In genomic region chr9:129139993-129140396, GRCh38 we compare ENCODE assay signal across 8 cellular contexts. TPM values are rescaled to one million over a fixed set of nuclear protein-coding genes. Genes with fewer than 3 reads are reported as not detected.
DNase-seq lines count a peak whose midpoint lies in the region; ATAC-seq and TF ChIP-seq lines count a peak whose summit lies in the region.

No MANE protein-coding gene starts in this region.

- peaks cover 19% of the 10 kb centered on the region for H3K79me2 ChIP-seq in fibroblast of lung (ENCODE audit: control insufficient read depth, insufficient read depth, low read length)

- ATAC-seq in GM21447 (IDR thresholded peaks at IDR 0.05; ENCODE audit: unreplicated experiment), result peak; percentile 63
- peak; percentile 90 for ATAC-seq in naive thymus-derived CD4-positive, alpha-beta T cell
- ATAC-seq in stimulated activated naive B cell treated with anti-CD40 and anti-IgM and Interleukin-4, amounts not matched to agents 10 μg/mL and 1 μg/mL and 100 μg/mL, for 72 hours (replicated peaks), result peak; percentile 85 to 86

- H3K36me3 ChIP-seq in Peyer's patch, result peaks cover 0 to 46% (median 0%) of the 10 kb centered on the region in 3 donors
- H3K36me3 ChIP-seq in fibroblast of lung (ENCODE audit: control insufficient read depth, insufficient read depth, low read length), result peaks cover 14% of the 10 kb centered on the region
- peaks cover 0 to 48% (median 5%) of the 10 kb centered on the region in 3 experiments for H3K36me3 ChIP-seq in naive thymus-derived CD4-positive, alpha-beta T cell (ENCODE audit: control insufficient read depth in 2 of 3, insufficient read depth in 3 of 3, low read length in 3 of 3)

- H3K9me3 ChIP-seq in Peyer's patch (no peaks in the 10 kb centered on the region), fibroblast of lung (ENCODE audit: control insufficient read depth, insufficient read depth, low read depth, low read length) (no peaks in the 10 kb centered on the region)
- H3K9me3 ChIP-seq in naive thymus-derived CD4-positive, alpha-beta T cell (ENCODE audit: control insufficient read depth in 2 of 3, low read length in 3 of 3), result no peaks in the 10 kb centered on the region

- no peak overlapping the region for H2AFZ ChIP-seq in fibroblast of lung (ENCODE audit: low read length)

- H3K4me3 ChIP-seq in Peyer's patch (peak overlapping the region; percentile 22 to 50 (median 42)), fibroblast of lung (replicated peaks in 1 of 4; ENCODE audit: control extremely low read depth in 1 of 4, insufficient read depth in 1 of 4, low read depth in 3 of 4, low read length in 4 of 4) (peak overlapping the region; percentile 31 to 69 (median 58))
- peak overlapping the region; percentile 64 for H3K4me3 ChIP-seq in naive thymus-derived CD4-positive, alpha-beta T cell (ENCODE audit: low read length)

- TF ChIP-seq CTCF in Peyer's patch (IDR thresholded peaks at IDR 0.05) (no peak), fibroblast of lung (conservative IDR thresholded peaks at IDR 0.05 in 1 of 2, IDR thresholded peaks at IDR 0.05 in 1 of 2; ENCODE audit: low read depth in 1 of 2, low read length in 2 of 2) (no peak)

- peak in 1 of 2 donors; percentile 44 for TF ChIP-seq POLR2A in Peyer's patch (IDR thresholded peaks at IDR 0.05)

- H3K9me3 Mint-ChIP-seq in activated T-helper 1 cell treated with anti-CD3 and anti-CD28 coated beads, Interleukin-12 subunit alpha, Interleukin-12 subunit beta, Interleukin-2, Interleukin-4 antibody, amounts not matched to agents 30 ng/mL and 10 ng/mL and 1 ng/mL, durations not matched to agents 14 hours and 24 hours and 36 hours, result no peaks in the 10 kb centered on the region
- no peaks in the 10 kb centered on the region for H3K9me3 Mint-ChIP-seq in naive thymus-derived CD4-positive, alpha-beta T cell
- H3K9me3 Mint-ChIP-seq in stimulated activated naive B cell treated with anti-CD40 and anti-IgM and Interleukin-4, amounts not matched to agents 10 μg/mL and 1 μg/mL and 100 μg/mL, for 72 hours, result no peaks in the 10 kb centered on the region

- intact Hi-C loops in activated T-helper 1 cell treated with anti-CD3 and anti-CD28 coated beads, Interleukin-12 subunit alpha, Interleukin-12 subunit beta, Interleukin-2, Interleukin-4 antibody, amounts not matched to agents 30 ng/mL and 10 ng/mL and 1 ng/mL, durations not matched to agents 14 hours and 24 hours and 36 hours (cut with micrococcal nuclease), result loop anchor here (1.0 to 5.0 kb wide), 12 partner anchors 9 to 662 kb away; partner anchors contain the start of genes PTPA and TOR1B
- intact Hi-C loops in naive thymus-derived CD4-positive, alpha-beta T cell (cut with micrococcal nuclease), result loop anchor here (1.0 to 5.0 kb wide), 13 partner anchors 34 to 1097 kb away; no protein-coding TSS in a partner anchor

- H3K27ac ChIP-seq in Peyer's patch (peak overlapping the region; percentile 86 to 100 (median 97)), fibroblast of lung (ENCODE audit: insufficient read depth, low read length) (peak overlapping the region; percentile 100)
- peak overlapping the region; percentile 92 for H3K27ac ChIP-seq in naive thymus-derived CD4-positive, alpha-beta T cell (ENCODE audit: low read depth, low read length)

- H3K27me3 ChIP-seq in Peyer's patch (no peaks in the 10 kb centered on the region), fibroblast of lung (ENCODE audit: control insufficient read depth, insufficient read depth, low read length) (no peaks in the 10 kb centered on the region)
- no peaks in the 10 kb centered on the region for H3K27me3 ChIP-seq in naive thymus-derived CD4-positive, alpha-beta T cell (ENCODE audit: control insufficient read depth in 2 of 2, insufficient read depth in 2 of 2, low read length in 2 of 2)

- peaks cover 7 to 68% (median 35%) of the 10 kb centered on the region in 4 donors for H3K4me1 ChIP-seq in Peyer's patch
- peaks cover 53% of the 10 kb centered on the region for H3K4me1 ChIP-seq in fibroblast of lung (ENCODE audit: control insufficient read depth, extremely low read depth, insufficient read depth, low read length)
- peaks cover 24 to 35% of the 10 kb centered on the region in 2 donors for H3K4me1 ChIP-seq in naive thymus-derived CD4-positive, alpha-beta T cell (ENCODE audit: control insufficient read depth in 2 of 2, insufficient read depth in 2 of 2, low read length in 2 of 2)

- CTCF ChIA-PET in naive thymus-derived CD4-positive, alpha-beta T cell (lab: Charles Lee), result interaction anchor here (0.6 to 5.6 kb wide), 14 partner anchors 9 to 882 kb away, joined by 3 to 80 read pairs (median 7); partner anchors contain the start of genes C9orf50 and NTMT1

- no peaks in the 10 kb centered on the region for H4K20me1 ChIP-seq in fibroblast of lung (ENCODE audit: control insufficient read depth, extremely low read depth, insufficient read depth, low read length)

- peak overlapping the region; percentile 82 for H3K4me3 Mint-ChIP-seq in activated T-helper 1 cell treated with anti-CD3 and anti-CD28 coated beads, Interleukin-12 subunit alpha, Interleukin-12 subunit beta, Interleukin-2, Interleukin-4 antibody, amounts not matched to agents 30 ng/mL and 10 ng/mL and 1 ng/mL, durations not matched to agents 14 hours and 24 hours and 36 hours
- peak overlapping the region; percentile 85 to 96 (median 90) for H3K4me3 Mint-ChIP-seq in naive thymus-derived CD4-positive, alpha-beta T cell
- peak overlapping the region; percentile 77 to 80 for H3K4me3 Mint-ChIP-seq in stimulated activated naive B cell treated with anti-CD40 and anti-IgM and Interleukin-4, amounts not matched to agents 10 μg/mL and 1 μg/mL and 100 μg/mL, for 72 hours

- peak overlapping the region; percentile 92 for H3K27ac Mint-ChIP-seq in activated T-helper 1 cell treated with anti-CD3 and anti-CD28 coated beads, Interleukin-12 subunit alpha, Interleukin-12 subunit beta, Interleukin-2, Interleukin-4 antibody, amounts not matched to agents 30 ng/mL and 10 ng/mL and 1 ng/mL, durations not matched to agents 14 hours and 24 hours and 36 hours
- peak overlapping the region; percentile 88 to 99 (median 94) for H3K27ac Mint-ChIP-seq in naive thymus-derived CD4-positive, alpha-beta T cell
- H3K27ac Mint-ChIP-seq in stimulated activated naive B cell treated with anti-CD40 and anti-IgM and Interleukin-4, amounts not matched to agents 10 μg/mL and 1 μg/mL and 100 μg/mL, for 72 hours, result peak overlapping the region; percentile 99

- POLR2A ChIA-PET in naive thymus-derived CD4-positive, alpha-beta T cell (lab: Charles Lee), result interaction anchor here (0.7 to 3.9 kb wide), 18 partner anchors 8 to 598 kb away, joined by 3 to 35 read pairs (median 6); partner anchors contain the start of genes C9orf50, DOLPP1, IER5L and NTMT1

- H3K9ac ChIP-seq in fibroblast of lung (ENCODE audit: insufficient read depth, low read length), result peak overlapping the region; percentile 95

- H3K4me1 Mint-ChIP-seq in activated T-helper 1 cell treated with anti-CD3 and anti-CD28 coated beads, Interleukin-12 subunit alpha, Interleukin-12 subunit beta, Interleukin-2, Interleukin-4 antibody, amounts not matched to agents 30 ng/mL and 10 ng/mL and 1 ng/mL, durations not matched to agents 14 hours and 24 hours and 36 hours (ENCODE audit: low read depth), result peaks cover 32% of the 10 kb centered on the region
- peaks cover 11 to 45% (median 29%) of the 10 kb centered on the region in 7 donors for H3K4me1 Mint-ChIP-seq in naive thymus-derived CD4-positive, alpha-beta T cell
- H3K4me1 Mint-ChIP-seq in stimulated activated naive B cell treated with anti-CD40 and anti-IgM and Interleukin-4, amounts not matched to agents 10 μg/mL and 1 μg/mL and 100 μg/mL, for 72 hours, result peaks cover 41 to 54% of the 10 kb centered on the region in 2 donors

- peak overlapping the region; percentile 93 for H3K4me2 ChIP-seq in fibroblast of lung (ENCODE audit: extremely low read depth, insufficient read depth, low read length)

- peaks cover 17% of the 10 kb centered on the region for H3K36me3 Mint-ChIP-seq in activated T-helper 1 cell treated with anti-CD3 and anti-CD28 coated beads, Interleukin-12 subunit alpha, Interleukin-12 subunit beta, Interleukin-2, Interleukin-4 antibody, amounts not matched to agents 30 ng/mL and 10 ng/mL and 1 ng/mL, durations not matched to agents 14 hours and 24 hours and 36 hours (ENCODE audit: low read depth)
- peaks cover 0 to 15% (median 6%) of the 10 kb centered on the region in 5 donors for H3K36me3 Mint-ChIP-seq in naive thymus-derived CD4-positive, alpha-beta T cell
- peaks cover 33 to 37% of the 10 kb centered on the region in 2 donors for H3K36me3 Mint-ChIP-seq in stimulated activated naive B cell treated with anti-CD40 and anti-IgM and Interleukin-4, amounts not matched to agents 10 μg/mL and 1 μg/mL and 100 μg/mL, for 72 hours

- no peaks in the 10 kb centered on the region for H3K27me3 Mint-ChIP-seq in activated T-helper 1 cell treated with anti-CD3 and anti-CD28 coated beads, Interleukin-12 subunit alpha, Interleukin-12 subunit beta, Interleukin-2, Interleukin-4 antibody, amounts not matched to agents 30 ng/mL and 10 ng/mL and 1 ng/mL, durations not matched to agents 14 hours and 24 hours and 36 hours (ENCODE audit: insufficient read depth)
- H3K27me3 Mint-ChIP-seq in naive thymus-derived CD4-positive, alpha-beta T cell, result no peaks in the 10 kb centered on the region
- H3K27me3 Mint-ChIP-seq in stimulated activated naive B cell treated with anti-CD40 and anti-IgM and Interleukin-4, amounts not matched to agents 10 μg/mL and 1 μg/mL and 100 μg/mL, for 72 hours, result no peaks in the 10 kb centered on the region

- DNase-seq in COLO668 (lab: John Stamatoyannopoulos, UW; ENCODE audit: unreplicated experiment) (peak; percentile 78), HuH-7 (ENCODE audit: low spot score) (peak; percentile 89), Peyer's patch (peak; percentile 84 to 95 (median 88)), fibroblast of lung (ENCODE audit: low read depth in 2 of 2) (peak; percentile 100)
- DNase-seq in activated T-helper 1 cell treated with anti-CD3 and anti-CD28 coated beads, Interleukin-12 subunit alpha, Interleukin-12 subunit beta, Interleukin-2, Interleukin-4 antibody, amounts not matched to agents 30 ng/mL and 10 ng/mL and 1 ng/mL, durations not matched to agents 14 hours and 24 hours and 36 hours (ENCODE audit: low spot score), result peak; percentile 78
- peak; percentile 31 to 82 (median 66) for DNase-seq in naive thymus-derived CD4-positive, alpha-beta T cell
- peak; percentile 90 for DNase-seq in stimulated activated naive B cell treated with anti-CD40 and anti-IgM and Interleukin-4, amounts not matched to agents 10 μg/mL and 1 μg/mL and 100 μg/mL, for 72 hours

RNA-seq across cellular contexts. Expression of gene PTPA, which starts 28.8 kb away (rescaled TPM):
- total RNA-seq in Peyer's patch, result 10 to 100 TPM; 48.7 to 65.7 (median 51.9) TPM
- total RNA-seq in activated T-helper 1 cell treated with anti-CD3 and anti-CD28 coated beads, Interleukin-12 subunit alpha, Interleukin-12 subunit beta, Interleukin-2, Interleukin-4 antibody, amounts not matched to agents 30 ng/mL and 10 ng/mL and 1 ng/mL, durations not matched to agents 14 hours and 24 hours and 36 hours, result 105 and 114 TPM in 2 replicates
- 159 and 203 TPM in 2 replicates for total RNA-seq in fibroblast of lung
- polyA plus RNA-seq in fibroblast of lung, result 189 and 190 TPM in 2 replicates
- 186 and 250 TPM in 2 replicates for polyA plus RNA-seq in fibroblast of lung (2012)
- polyA minus RNA-seq in fibroblast of lung (ENCODE audit: low replicate concordance), result 246 and 273 TPM in 2 replicates
- total RNA-seq in naive thymus-derived CD4-positive, alpha-beta T cell, result 100 to 1,000 TPM in 1 of 5 experiments, 10 to 100 TPM in 4; 45.0 to 110 (median 52.3) TPM
- 10 to 100 TPM; 12.6 to 13.8 TPM for polyA plus RNA-seq in naive thymus-derived CD4-positive, alpha-beta T cell

RNA-seq across cellular contexts. Expression of gene CRAT, which starts 29.4 kb away (rescaled TPM):
- 100 to 1,000 TPM in 3 of 4 donors, 10 to 100 TPM in 1; 50.3 to 220 (median 146) TPM for total RNA-seq in Peyer's patch
- 9.9 and 10.0 TPM in 2 replicates for total RNA-seq in activated T-helper 1 cell treated with anti-CD3 and anti-CD28 coated beads, Interleukin-12 subunit alpha, Interleukin-12 subunit beta, Interleukin-2, Interleukin-4 antibody, amounts not matched to agents 30 ng/mL and 10 ng/mL and 1 ng/mL, durations not matched to agents 14 hours and 24 hours and 36 hours
- 33.6 and 45.1 TPM in 2 replicates for total RNA-seq in fibroblast of lung
- polyA plus RNA-seq in fibroblast of lung, result 34.0 and 37.4 TPM in 2 replicates
- polyA plus RNA-seq in fibroblast of lung (2012), result 52.6 and 59.0 TPM in 2 replicates
- 109 and 121 TPM in 2 replicates for polyA minus RNA-seq in fibroblast of lung (ENCODE audit: low replicate concordance)
- total RNA-seq in naive thymus-derived CD4-positive, alpha-beta T cell, result 10 to 100 TPM in 4 of 5 experiments, 1 to 10 TPM in 1; 7.2 to 15.6 (median 11.4) TPM
- polyA plus RNA-seq in naive thymus-derived CD4-positive, alpha-beta T cell, result 10 to 100 TPM; 10.7 to 20.1 TPM

RNA-seq across cellular contexts. Expression of gene IER5L, which starts 38.1 kb away (rescaled TPM):
- 1 to 10 TPM; 2.3 to 2.9 (median 2.6) TPM for total RNA-seq in Peyer's patch
- total RNA-seq in activated T-helper 1 cell treated with anti-CD3 and anti-CD28 coated beads, Interleukin-12 subunit alpha, Interleukin-12 subunit beta, Interleukin-2, Interleukin-4 antibody, amounts not matched to agents 30 ng/mL and 10 ng/mL and 1 ng/mL, durations not matched to agents 14 hours and 24 hours and 36 hours, result 14.4 TPM in 2 replicates
- total RNA-seq in fibroblast of lung, result 71.5 and 97.3 TPM in 2 replicates
- polyA plus RNA-seq in fibroblast of lung, result 4.1 and 9.2 TPM in 2 replicates
- polyA plus RNA-seq in fibroblast of lung (2012), result 13.6 and 19.5 TPM in 2 replicates
- polyA minus RNA-seq in fibroblast of lung (ENCODE audit: low replicate concordance), result 4.1 and 7.5 TPM in 2 replicates
- 1 to 10 TPM; 3.4 to 6.8 (median 3.8) TPM for total RNA-seq in naive thymus-derived CD4-positive, alpha-beta T cell
- polyA plus RNA-seq in naive thymus-derived CD4-positive, alpha-beta T cell, result under 1 TPM in 1 of 2 donors, not detected in 1; 0.08 TPM

RNA-seq across cellular contexts. Expression of gene DOLPP1, which starts 59.1 kb away (rescaled TPM):
- total RNA-seq in Peyer's patch (10 to 100 TPM in 3 of 4 donors, not detected in 1; 37.6 to 53.9 (median 46.1) TPM), fibroblast of lung (4.9 and 7.4 TPM in 2 replicates)
- 28.4 and 30.2 TPM in 2 replicates for total RNA-seq in activated T-helper 1 cell treated with anti-CD3 and anti-CD28 coated beads, Interleukin-12 subunit alpha, Interleukin-12 subunit beta, Interleukin-2, Interleukin-4 antibody, amounts not matched to agents 30 ng/mL and 10 ng/mL and 1 ng/mL, durations not matched to agents 14 hours and 24 hours and 36 hours
- 9.7 and 12.2 TPM in 2 replicates for polyA plus RNA-seq in fibroblast of lung
- polyA plus RNA-seq in fibroblast of lung (2012), result 10.4 and 13.3 TPM in 2 replicates
- polyA minus RNA-seq in fibroblast of lung (ENCODE audit: low replicate concordance), result 20.6 and 27.9 TPM in 2 replicates
- total RNA-seq in naive thymus-derived CD4-positive, alpha-beta T cell, result 10 to 100 TPM in 3 of 5 experiments, 1 to 10 TPM in 2; 5.7 to 17.1 (median 11.9) TPM
- polyA plus RNA-seq in naive thymus-derived CD4-positive, alpha-beta T cell, result 10 to 100 TPM; 10.5 to 12.3 TPM

Comparison
In these comparisons a context has a peak if more than half of its experiments do, and no peak if none do; other contexts are left out.
1. Peak in every context shown above with its lines: DNase-seq, ATAC-seq, H3K4me3 ChIP-seq and H3K27ac ChIP-seq.